18 cellular contexts compared by ENCODE assay signal in the genomic region with DNA sequence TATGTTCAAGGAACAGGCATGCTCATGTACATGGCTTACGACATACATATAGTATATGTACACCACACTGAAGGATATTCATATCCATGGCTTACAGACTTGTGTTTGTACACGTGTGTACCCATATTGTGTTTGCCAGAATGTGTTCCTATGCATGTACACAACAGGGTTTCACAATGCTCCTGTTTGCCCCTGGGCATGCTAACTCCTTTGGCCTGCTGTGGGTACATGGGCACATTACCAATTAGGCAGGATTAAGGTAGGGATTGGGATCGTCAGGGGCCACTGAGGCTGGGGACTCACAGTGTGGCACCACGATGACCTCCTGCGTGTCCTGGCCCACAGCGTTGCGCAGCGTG. TPM values are rescaled to one million over a fixed set of nuclear protein-coding genes. Genes with fewer than 3 reads are reported as not detected.
DNase-seq lines count a peak whose midpoint lies in the region; ATAC-seq and TF ChIP-seq lines count a peak whose summit lies in the region.
"Had no signal": no experiment of that assay in that cellular context is flagged by ENCODE, and none has a peak within 500 bp of the region (broad histone marks: within the 10 kb centered on the region; RNA-seq: fewer than 3 reads in every experiment).

No MANE protein-coding gene starts in this region.

- TF ChIP-seq CTCF in IMR-90 (conservative IDR thresholded peaks at IDR 0.05; ENCODE audit: low read depth, low read length) (no peak), mammary epithelial cell (conservative IDR thresholded peaks at IDR 0.05 in 1 of 2, IDR thresholded peaks at IDR 0.05 in 1 of 2; ENCODE audit: extremely low read depth in 1 of 2, insufficient read depth in 1 of 2, low read depth in 1 of 2, low read length in 2 of 2) (no peak), right lobe of liver (IDR thresholded peaks at IDR 0.05) (no peak), upper lobe of right lung (IDR thresholded peaks at IDR 0.05) (no peak)

- H2BK15ac ChIP-seq in IMR-90 (ENCODE audit: low read depth, low read length) = no peak overlapping the region; the same call in 2 of the 3 replicates

- H3K23ac ChIP-seq in IMR-90 (ENCODE audit: low read depth, low read length) = no peak overlapping the region

- H4K91ac ChIP-seq in IMR-90 (ENCODE audit: insufficient read depth, low read depth, low read length) = peak overlapping the region; percentile 77; the same call in 1 of the 2 replicates

- H3K9me3 ChIP-seq in IMR-90 (ENCODE audit: control insufficient read depth, insufficient read depth, low read length) (no peaks in the 10 kb centered on the region), mammary epithelial cell (replicated peaks; ENCODE audit: insufficient read depth, low read length) (no peaks in the 10 kb centered on the region), right lobe of liver (no peaks in the 10 kb centered on the region), skeletal muscle tissue (ENCODE audit: control insufficient read depth in 3 of 3, low read length in 3 of 3) (no peaks in the 10 kb centered on the region), upper lobe of right lung (no peaks in the 10 kb centered on the region)
- H3K9me3 ChIP-seq: adrenal gland, prostate gland had no signal

- BruUV-seq in IMR-90 (replicated peaks; lab: Mats Ljungman, UMichigan) (no TSS peak), mammary epithelial cell (replicated peaks; lab: Mats Ljungman, UMichigan) (no TSS peak)

- no peak overlapping the region for H3K56ac ChIP-seq in IMR-90 (ENCODE audit: extremely low read depth, insufficient read depth, low read length)

- no peak overlapping the region for H3K9ac ChIP-seq in IMR-90 (ENCODE audit: low read depth, low read length)
- H3K9ac ChIP-seq in mammary epithelial cell (ENCODE audit: insufficient read depth, low read length) = no peak overlapping the region
- H3K9ac ChIP-seq in skeletal muscle tissue (ENCODE audit: low read depth in 1 of 3, low read length in 3 of 3) = peak overlapping the region in 1 of 3 donors; percentile 77

- H3K79me2 ChIP-seq in mammary epithelial cell (ENCODE audit: insufficient read depth, low read length) = no peaks in the 10 kb centered on the region

- H2AK9ac ChIP-seq in IMR-90 (replicated peaks; ENCODE audit: low read depth, low read length, poor library complexity) = peak overlapping the region; percentile 57

- peaks cover 90% of the 10 kb centered on the region for H3K36me3 ChIP-seq in IMR-90 (ENCODE audit: control insufficient read depth, insufficient read depth, low read length)
- H3K36me3 ChIP-seq in mammary epithelial cell (ENCODE audit: insufficient read depth, low read length) = no peaks in the 10 kb centered on the region
- no peaks in the 10 kb centered on the region for H3K36me3 ChIP-seq in right lobe of liver
- H3K36me3 ChIP-seq in skeletal muscle tissue (ENCODE audit: control insufficient read depth in 3 of 3, insufficient read depth in 3 of 3, low read length in 3 of 3) = peaks cover 12 to 33% (median 25%) of the 10 kb centered on the region in 3 donors
- peaks cover 20% of the 10 kb centered on the region for H3K36me3 ChIP-seq in upper lobe of right lung
- H3K36me3 ChIP-seq: adrenal gland, prostate gland had no signal

- 89% methylated on average over 3 of the region's 8 CpGs; no CpG with 5 or more reads in 1 of the 2 experiments for WGBS in IMR-90 (ENCODE audit: extremely low coverage in 2 of 2, insufficient read length in 1 of 2), 2 experiments
- 24% methylated on average over 8 of the region's 8 CpGs for WGBS in mammary epithelial cell (ENCODE audit: low coverage, missing lambda C conversion rate)
- WGBS in right lobe of liver (ENCODE audit: insufficient coverage, low coverage, low lambda C conversion rate, missing lambda C conversion rate) = 14% methylated on average over 1 of the region's 8 CpGs

- H3K27ac ChIP-seq in IMR-90 (ENCODE audit: insufficient read depth, low read length) (0 out of 2 replicates have a peak overlapping the region, but pooled peaks have one; percentile 18), mammary epithelial cell (ENCODE audit: insufficient read depth, low read depth, low read length) (no peak overlapping the region), right lobe of liver (peak overlapping the region in 2 of 3 donors; percentile 41 to 57), skeletal muscle tissue (ENCODE audit: low read depth, low read length) (no peak overlapping the region), upper lobe of right lung (no peak overlapping the region)
- H3K27ac ChIP-seq: epithelial cell of prostate, prostate gland, SK-N-MC had no signal

- peak overlapping the region; percentile 58 for H2AFZ ChIP-seq in IMR-90 (replicated peaks; ENCODE audit: low read length, poor library complexity)
- H2AFZ ChIP-seq in mammary epithelial cell (ENCODE audit: low read depth, low read length) = peak overlapping the region; percentile 91

- peaks cover 37 to 86% of the 10 kb centered on the region in 2 experiments for H3K79me1 ChIP-seq in IMR-90 (ENCODE audit: low read depth in 1 of 2, low read length in 2 of 2)

- no peak overlapping the region for H2BK20ac ChIP-seq in IMR-90 (ENCODE audit: low read depth, low read length)

- H4K8ac ChIP-seq in IMR-90 (ENCODE audit: low read depth in 2 of 2, low read length in 2 of 2) = peak overlapping the region; percentile 6 to 39; a peak in 2 of 4 replicates

- peak overlapping the region; percentile 10; the same call in 1 of the 2 replicates for H4K5ac ChIP-seq in IMR-90 (ENCODE audit: low read depth, low read length)

- H2BK120ac ChIP-seq in IMR-90 (ENCODE audit: low read depth, low read length) = peak overlapping the region; percentile 37

- peak overlapping the region; percentile 65 for H3K4ac ChIP-seq in IMR-90 (ENCODE audit: low read depth, low read length)

- no peak for TF ChIP-seq POLR2A in IMR-90 (IDR thresholded peaks at IDR 0.05; ENCODE audit: low read depth, low read length)
- TF ChIP-seq POLR2A in right lobe of liver (IDR thresholded peaks at IDR 0.05) = no peak

- H3K9me1 ChIP-seq in IMR-90 (ENCODE audit: insufficient read depth, low read length) = peaks cover 14% of the 10 kb centered on the region

- peak overlapping the region; percentile 22 for H2BK5ac ChIP-seq in IMR-90 (ENCODE audit: low read depth, low read length, poor library complexity, severe bottlenecking)

- in situ Hi-C loops in IMR-90 (cut with MboI; ENCODE audit: low sequenced_read_pairs) = loop anchor here (5.0 kb wide), 1 partner anchor 83 kb away; no protein-coding TSS in a partner anchor
- in situ Hi-C loops in mammary epithelial cell (cut with MboI; ENCODE audit: low sequenced_read_pairs in 2 of 2) = no loop called here

- no peak overlapping the region for H3K4me2 ChIP-seq in IMR-90 (ENCODE audit: low read depth, low read length)
- H3K4me2 ChIP-seq in mammary epithelial cell (ENCODE audit: insufficient read depth, low read depth, low read length) = peak overlapping the region; percentile 63

- H3K18ac ChIP-seq in IMR-90 (ENCODE audit: low read depth, low read length) = no peak overlapping the region

- ATAC-seq in IMR-90 (ENCODE audit: low read depth) (no peak), right lobe of liver (peak; percentile 48 to 74 (median 70)), upper lobe of right lung (no peak), esophagus mucosa (no peak), GM18520 (IDR thresholded peaks at IDR 0.05; ENCODE audit: unreplicated experiment) (no peak)

- no peaks in the 10 kb centered on the region for H3K27me3 ChIP-seq in IMR-90 (ENCODE audit: control insufficient read depth, insufficient read depth, low read length)
- no peaks in the 10 kb centered on the region for H3K27me3 ChIP-seq in mammary epithelial cell (ENCODE audit: insufficient read depth, low read length)
- no peaks in the 10 kb centered on the region for H3K27me3 ChIP-seq in right lobe of liver
- H3K27me3 ChIP-seq in skeletal muscle tissue (ENCODE audit: control insufficient read depth in 3 of 3, insufficient read depth in 3 of 3, low read length in 3 of 3) = no peaks in the 10 kb centered on the region
- H3K27me3 ChIP-seq in upper lobe of right lung = no peaks in the 10 kb centered on the region
- H3K27me3 ChIP-seq: adrenal gland had no signal

- intact Hi-C loops in IMR-90 (cut with micrococcal nuclease) (no loop called here), mammary epithelial cell (cut with micrococcal nuclease) (no loop called here), right lobe of liver (cut with DNase I) (no loop called here), upper lobe of right lung (cut with DNase I) (no loop called here)

- H3K14ac ChIP-seq in IMR-90 (replicated peaks; ENCODE audit: low read depth, low read length) = no peak overlapping the region

- DNase-seq in IMR-90 = no peak
- DNase-seq in mammary epithelial cell = no peak
- DNase-seq in right lobe of liver = no peak
- DNase-seq in stimulated activated CD4-positive, alpha-beta T cell treated with anti-CD3 and anti-CD28 coated beads, Interleukin-2, amount 100 ng/mL, for 24 hours = no peak
- DNase-seq in upper lobe of right lung = no peak
- DNase-seq: NCI-H1930 had no signal

- dilution Hi-C loops in IMR-90 (cut with HindIII; ENCODE audit: low sequenced_read_pairs, unreplicated experiment) (no loop called here), mammary epithelial cell (cut with HindIII; ENCODE audit: low sequenced_read_pairs) (no loop called here)

- CTCF ChIA-PET in IMR-90 (lab: Yijun Ruan, JAX) = no interaction called here
- CTCF ChIA-PET in mammary epithelial cell (lab: Charles Lee; ENCODE audit: low non-redundant PET) = no interaction called here

- POLR2A ChIA-PET in IMR-90 (lab: Charles Lee; ENCODE audit: unreplicated experiment) = no interaction called here

- no peaks in the 10 kb centered on the region for H4K20me1 ChIP-seq in IMR-90 (ENCODE audit: insufficient read depth, low read length)
- H4K20me1 ChIP-seq in mammary epithelial cell (ENCODE audit: insufficient read depth, low read length) = no peaks in the 10 kb centered on the region

- no peak overlapping the region for H3K4me3 ChIP-seq in IMR-90 (ENCODE audit: insufficient read depth, low read depth, low read length)
- no peak overlapping the region for H3K4me3 ChIP-seq in mammary epithelial cell (replicated peaks in 1 of 3; ENCODE audit: insufficient read depth in 1 of 3, low read depth in 2 of 3, low read length in 3 of 3)
- peak overlapping the region in 2 of 3 donors; percentile 33 to 37 for H3K4me3 ChIP-seq in right lobe of liver
- H3K4me3 ChIP-seq in skeletal muscle tissue (ENCODE audit: low read length in 3 of 3) = peak overlapping the region in 2 of 3 donors; percentile 66 to 73
- H3K4me3 ChIP-seq in upper lobe of right lung = no peak overlapping the region
- H3K4me3 ChIP-seq: adrenal gland, prostate gland, SK-N-MC had no signal

- no peak for TF ChIP-seq RAD21 in IMR-90 (IDR thresholded peaks at IDR 0.05; ENCODE audit: low read length)

- peak overlapping the region; percentile 85; the same call in 1 of the 2 replicates for H2AK5ac ChIP-seq in IMR-90 (ENCODE audit: low read depth, low read length)

- peaks cover 28% of the 10 kb centered on the region for H3K4me1 ChIP-seq in IMR-90 (ENCODE audit: control insufficient read depth, insufficient read depth, low read length)
- H3K4me1 ChIP-seq in mammary epithelial cell (ENCODE audit: insufficient read depth, low read length) = peaks cover 17% of the 10 kb centered on the region
- H3K4me1 ChIP-seq in right lobe of liver = peaks cover 0 to 17% (median 6%) of the 10 kb centered on the region in 4 donors
- peaks cover 27 to 38% (median 28%) of the 10 kb centered on the region in 3 donors for H3K4me1 ChIP-seq in skeletal muscle tissue (ENCODE audit: control insufficient read depth in 3 of 3, insufficient read depth in 3 of 3, low read length in 3 of 3)
- H3K4me1 ChIP-seq in upper lobe of right lung = peaks cover 14% of the 10 kb centered on the region
- H3K4me1 ChIP-seq: adrenal gland, prostate gland had no signal

RNA-seq across cellular contexts. Expression of a gene that starts 26.2 kb away (rescaled TPM):
- total RNA-seq in IMR-90 (2012; rRNA removed) (81.9 and 108 TPM in 2 replicates), mammary epithelial cell (1 to 10 TPM in 1 of 2 donors, not detected in 1; 1.5 TPM), right lobe of liver (10 to 100 TPM in 2 of 6 experiments, 1 to 10 TPM in 4; 6.8 to 19.5 (median 9.4) TPM), skeletal muscle tissue (86.6 TPM), upper lobe of right lung (120 TPM), esophagus mucosa (11.5 TPM)
- polyA plus RNA-seq in IMR-90 (2012; rRNA removed) (122 and 124 TPM in 2 replicates), mammary epithelial cell (0.25 TPM)
- 69.9 and 116 TPM in 2 replicates for polyA plus RNA-seq in IMR-90 (2012; cell fraction: cytosol; rRNA removed)
- 238 and 330 TPM in 2 replicates for polyA plus RNA-seq in IMR-90 (2012; cell fraction: nucleus; rRNA removed; ENCODE audit: low replicate concordance)
- polyA minus RNA-seq in mammary epithelial cell = not detected

RNA-seq across cellular contexts. Expression of a gene that starts 37.1 kb away (rescaled TPM):
- total RNA-seq in IMR-90 (2012; rRNA removed) (0.18 TPM in 1 of 2 replicates, not detected in the other), mammary epithelial cell (not detected), right lobe of liver (not detected), skeletal muscle tissue (not detected), upper lobe of right lung (not detected), esophagus mucosa (not detected)
- polyA plus RNA-seq in IMR-90 (2012; rRNA removed) (0.22 and 0.24 TPM in 2 replicates), mammary epithelial cell (not detected)
- polyA plus RNA-seq in IMR-90 (2012; cell fraction: cytosol; rRNA removed) = 0.22 and 0.56 TPM in 2 replicates
- 0.28 and 0.41 TPM in 2 replicates for polyA plus RNA-seq in IMR-90 (2012; cell fraction: nucleus; rRNA removed; ENCODE audit: low replicate concordance)
- not detected for polyA minus RNA-seq in mammary epithelial cell
- total RNA-seq: dermis blood vessel endothelial cell; G401; naive thymus-derived CD8-positive, alpha-beta T cell; T-helper 2 cell treated with Interferon-gamma antibody and Interleukin-4, amounts not matched to agents 100 ng/mL and 5 ng/mL, for 36 hours had no signal
- polyA plus RNA-seq: CD14-positive monocyte; naive thymus-derived CD8-positive, alpha-beta T cell had no signal

RNA-seq across cellular contexts. Expression of a gene that starts 43.1 kb away (rescaled TPM):
- total RNA-seq in IMR-90 (2012; rRNA removed) (under 0.01 and 0.36 TPM in 2 replicates), mammary epithelial cell (1 to 10 TPM in 1 of 2 donors, not detected in 1; 1.3 TPM), right lobe of liver (10 to 100 TPM; 13.0 to 45.1 (median 16.3) TPM), skeletal muscle tissue (31.3 TPM), upper lobe of right lung (48.7 TPM), esophagus mucosa (2.7 TPM)
- polyA plus RNA-seq in IMR-90 (2012; rRNA removed) (0.07 and 0.14 TPM in 2 replicates), mammary epithelial cell (1.5 TPM)
- 0.03 and 0.08 TPM in 2 replicates for polyA plus RNA-seq in IMR-90 (2012; cell fraction: cytosol; rRNA removed)
- polyA plus RNA-seq in IMR-90 (2012; cell fraction: nucleus; rRNA removed; ENCODE audit: low replicate concordance) = 0.33 and 0.72 TPM in 2 replicates
- polyA minus RNA-seq in mammary epithelial cell = 5.0 TPM
- total RNA-seq: dermis blood vessel endothelial cell; T-helper 2 cell treated with Interferon-gamma antibody and Interleukin-4, amounts not matched to agents 100 ng/mL and 5 ng/mL, for 36 hours had no signal

Comparison
In these comparisons a context has a peak if more than half of its experiments do, and no peak if none do; other contexts are left out.
1. ATAC-seq: peak in right lobe of liver (4 of 4); none in IMR-90 (single experiment), upper lobe of right lung (single experiment), esophagus mucosa (single experiment) and GM18520 (single experiment).
2. H3K27ac ChIP-seq: peak in IMR-90 (single experiment) and right lobe of liver (2 of 3); none in mammary epithelial cell (single experiment), skeletal muscle tissue (single experiment) and upper lobe of right lung (single experiment).
3. H3K4me3 ChIP-seq: peak in right lobe of liver (2 of 3) and skeletal muscle tissue (2 of 3); none in IMR-90 (single experiment), mammary epithelial cell (0 of 3) and upper lobe of right lung (single experiment).